Comparison of ENCODE assay signal across 25 cellular contexts in the genomic region with DNA sequence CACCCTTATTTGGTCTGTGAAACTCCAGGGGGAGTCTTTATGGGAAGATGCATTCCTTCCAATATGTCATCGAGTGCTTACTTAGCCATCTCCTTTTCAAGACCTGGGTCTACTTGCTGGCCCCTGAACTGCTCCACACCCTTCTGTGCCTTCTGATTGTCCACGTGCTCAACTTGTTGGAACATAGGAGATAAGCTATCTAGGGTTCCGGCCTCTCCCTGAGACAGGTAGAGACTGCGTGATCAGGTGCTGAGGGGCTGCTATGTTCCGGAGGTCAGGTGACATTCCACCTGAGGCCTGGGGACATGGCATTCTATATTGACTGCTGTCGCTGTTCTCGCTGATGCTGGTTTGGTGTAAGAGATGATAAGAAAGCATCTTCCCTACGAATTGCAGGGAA.
DNase-seq lines count a peak whose midpoint lies in the region; ATAC-seq, FAIRE-seq and TF ChIP-seq lines count a peak whose summit lies in the region.
"Had no signal": no experiment of that assay in that cellular context is flagged by ENCODE, and none has a peak within 500 bp of the region (broad histone marks: within the 10 kb centered on the region; RNA-seq: fewer than 3 reads in every experiment).

No MANE protein-coding gene starts in this region.

- TF ChIP-seq CTCF in type B pancreatic cell (conservative IDR thresholded peaks at IDR 0.05) (no peak), colonic mucosa (IDR thresholded peaks at IDR 0.05) (no peak)

- H3K36me3 Mint-ChIP-seq in type B pancreatic cell = no peaks in the 10 kb centered on the region
- H3K36me3 Mint-ChIP-seq: CD4-positive, CD25-positive, alpha-beta regulatory T cell had no signal

- H3K36me3 ChIP-seq in duodenal mucosa (ENCODE audit: control insufficient read depth in 1 of 2, insufficient read depth in 2 of 2, low read length in 2 of 2) (no peaks in the 10 kb centered on the region), colonic mucosa (no peaks in the 10 kb centered on the region)
- H3K36me3 ChIP-seq: HAP-1, SJCRH30 had no signal

- FAIRE-seq in GM19239 (lab: Jason Lieb, UNC) = no peak
- FAIRE-seq: G401.6, RCC 7860 had no signal

- ATAC-seq in Right ventricle myocardium superior (ENCODE audit: poor library complexity) = no peak
- ATAC-seq: SK-N-SH treated with all-trans-retinoic acid at 6 μM for 48 hours had no signal

- H3K9me3 ChIP-seq in duodenal mucosa (ENCODE audit: control insufficient read depth in 1 of 2, low read length in 2 of 2) (no peaks in the 10 kb centered on the region), colonic mucosa (no peaks in the 10 kb centered on the region)
- H3K9me3 ChIP-seq: HAP-1, SJCRH30 had no signal

- H3K27ac Mint-ChIP-seq in type B pancreatic cell = peak overlapping the region; percentile 8
- H3K27ac Mint-ChIP-seq: GM23338 had no signal

- H3K4me3 ChIP-seq in duodenal mucosa (ENCODE audit: low read depth in 1 of 2, low read length in 2 of 2) (peak overlapping the region in 1 of 2 donors; percentile 12), colonic mucosa (no peak overlapping the region)
- H3K4me3 ChIP-seq: GM23338, HAP-1, SJCRH30 had no signal

- peak overlapping the region; percentile 46 for H3K27ac ChIP-seq in duodenal mucosa (ENCODE audit: low read depth, low read length)
- H3K27ac ChIP-seq in colonic mucosa = no peak overlapping the region
- H3K27ac ChIP-seq: KMS-11, SJCRH30 had no signal

- H3K9ac ChIP-seq in duodenal mucosa (ENCODE audit: low read depth in 1 of 2, low read length in 2 of 2) (no peak overlapping the region), colonic mucosa (ENCODE audit: low read depth in 2 of 2, low read length in 2 of 2) (no peak overlapping the region)
- H3K9ac ChIP-seq: KMS-11 had no signal

- peak; percentile 35 for DNase-seq in cardiac septum (ENCODE audit: low spot score)
- DNase-seq in Right ventricle myocardium superior = no peak
- DNase-seq in mucosa of gallbladder (ENCODE audit: low spot score) = peak; percentile 62
- no peak for DNase-seq in type B pancreatic cell (ENCODE audit: extremely low spot score, unreplicated experiment)
- DNase-seq in GM19239 (ENCODE audit: insufficient read length, low spot score) = no peak
- no peak for DNase-seq in SHP77 treated with DMSO at 0.1 percent for 48 hours (lab: John Stamatoyannopoulos, UW)
- DNase-seq in colonic mucosa = no peak
- DNase-seq: CD4-positive, CD25-positive, alpha-beta regulatory T cell; IMR-90; NCI-H1092; NCI-H1436; NCI-H187; NCI-H2081 treated with DMSO at 0.1 percent for 48 hours; NCI-H2171; NCI-H226; NCI-H510A; NCI-H69; SJCRH30 had no signal

- H3K27me3 ChIP-seq in duodenal mucosa (ENCODE audit: control insufficient read depth in 1 of 2, insufficient read depth in 2 of 2, low read length in 2 of 2) (no peaks in the 10 kb centered on the region), colonic mucosa (no peaks in the 10 kb centered on the region)
- H3K27me3 ChIP-seq: SJCRH30 had no signal

- H3K4me1 ChIP-seq in duodenal mucosa (ENCODE audit: control insufficient read depth in 1 of 2, insufficient read depth in 2 of 2, low read length in 2 of 2) (peaks cover 20 to 23% of the 10 kb centered on the region in 2 donors), colonic mucosa (peaks cover 8% of the 10 kb centered on the region)
- H3K4me1 ChIP-seq: HAP-1 had no signal

- H3K27me3 Mint-ChIP-seq in type B pancreatic cell = no peaks in the 10 kb centered on the region
- H3K27me3 Mint-ChIP-seq: CD4-positive, CD25-positive, alpha-beta regulatory T cell had no signal

- intact Hi-C loops in cardiac septum (cut with DNase I) (no loop called here), Right ventricle myocardium superior (cut with DNase I) (no loop called here), colonic mucosa (cut with DNase I) (no loop called here)

- H3K9me3 Mint-ChIP-seq in type B pancreatic cell = no peaks in the 10 kb centered on the region
- H3K9me3 Mint-ChIP-seq: GM23338 had no signal

- H3K4me3 Mint-ChIP-seq in type B pancreatic cell = no peak overlapping the region
- H3K4me3 Mint-ChIP-seq: CD4-positive, CD25-positive, alpha-beta regulatory T cell; GM23338 had no signal

- H3K4me1 Mint-ChIP-seq in type B pancreatic cell (ENCODE audit: unreplicated experiment) = peaks cover 8% of the 10 kb centered on the region

Comparison
In these comparisons a context has a peak if more than half of its experiments do, and no peak if none do; other contexts are left out.
1. DNase-seq: peak in cardiac septum (single experiment) and mucosa of gallbladder (single experiment); none in Right ventricle myocardium superior (single experiment), type B pancreatic cell (single experiment), GM19239 (single experiment), SHP77 treated with DMSO at 0.1 percent for 48 hours (single experiment) and colonic mucosa (single experiment).